In the genomic region with DNA sequence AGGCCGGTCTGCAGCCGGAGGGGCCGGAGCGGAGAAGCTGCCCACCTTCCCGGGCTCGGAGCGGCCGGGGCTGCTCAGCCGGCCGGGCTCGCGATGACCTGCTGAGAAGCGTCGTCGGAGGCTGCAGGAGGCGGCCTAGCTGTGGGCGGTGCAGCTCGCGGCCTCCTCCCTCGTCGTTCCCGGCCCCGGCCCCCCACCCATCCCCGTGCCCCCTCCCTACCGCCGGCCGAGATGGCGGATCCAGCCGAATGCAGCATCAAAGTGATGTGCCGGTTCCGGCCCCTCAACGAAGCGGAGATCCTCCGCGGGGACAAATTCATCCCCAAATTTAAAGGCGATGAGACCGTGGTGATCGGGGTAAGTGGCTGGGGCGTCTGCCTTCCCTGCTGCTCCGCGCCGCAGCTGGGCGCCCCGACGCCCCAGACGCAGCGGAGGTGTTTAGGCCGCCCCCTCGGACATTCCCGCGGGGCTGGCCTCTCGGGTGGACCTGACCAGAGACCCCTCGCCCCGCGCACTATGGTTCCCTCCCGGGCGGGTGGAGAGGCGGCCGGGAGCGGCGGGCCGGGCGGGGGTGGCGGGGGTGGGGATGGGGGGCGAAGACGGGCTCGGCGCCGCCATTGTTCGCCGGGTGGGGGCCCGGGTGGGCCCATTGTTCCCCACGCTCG, we compare ENCODE assay signal across 8 cellular contexts. TPM values are rescaled to one million over a fixed set of nuclear protein-coding genes. Genes with fewer than 3 reads are reported as not detected.
DNase-seq lines count a peak whose midpoint lies in the region; ATAC-seq, FAIRE-seq and TF ChIP-seq lines count a peak whose summit lies in the region.

No MANE protein-coding gene starts in this region.

- H2BK120ac ChIP-seq in IMR-90 (ENCODE audit: low read depth, low read length): no peak overlapping the region

- no peak for TF ChIP-seq EP300 in neural cell (conservative IDR thresholded peaks at IDR 0.05; ENCODE audit: poor library complexity, severe bottlenecking)

- no peaks in the 10 kb centered on the region; the same call in 1 of the 2 replicates for H3K9me3 ChIP-seq in IMR-90 (ENCODE audit: control insufficient read depth, insufficient read depth, low read length)
- H3K9me3 ChIP-seq in mammary epithelial cell (replicated peaks; ENCODE audit: insufficient read depth, low read length): no peaks in the 10 kb centered on the region
- no peaks in the 10 kb centered on the region for H3K9me3 ChIP-seq in neural cell (ENCODE audit: low read length)

- dilution Hi-C loops in IMR-90 (cut with HindIII; ENCODE audit: low sequenced_read_pairs, unreplicated experiment) (no loop called here), mammary epithelial cell (cut with HindIII; ENCODE audit: low sequenced_read_pairs) (no loop called here)

- no peak overlapping the region for H2BK5ac ChIP-seq in IMR-90 (ENCODE audit: low read depth, low read length, poor library complexity, severe bottlenecking)

- POLR2A ChIA-PET in IMR-90 (lab: Charles Lee; ENCODE audit: unreplicated experiment): no interaction called here

- no peak overlapping the region for H4K91ac ChIP-seq in IMR-90 (ENCODE audit: insufficient read depth, low read depth, low read length)

- H3K4me2 ChIP-seq in IMR-90 (ENCODE audit: low read depth, low read length) (no peak overlapping the region; the same call in 1 of the 2 replicates), mammary epithelial cell (ENCODE audit: insufficient read depth, low read depth, low read length) (peak overlapping the region; percentile 54), neural cell (ENCODE audit: low read length) (no peak overlapping the region)

- no peaks in the 10 kb centered on the region for H3K9me2 ChIP-seq in neural cell (ENCODE audit: insufficient read depth, low read length)

- H3K23ac ChIP-seq in IMR-90 (ENCODE audit: low read depth, low read length): no peak overlapping the region

- H3K9me1 ChIP-seq in IMR-90 (ENCODE audit: insufficient read depth, low read length): no peaks in the 10 kb centered on the region

- no peak overlapping the region for H3K56ac ChIP-seq in IMR-90 (ENCODE audit: extremely low read depth, insufficient read depth, low read length)

- no peaks in the 10 kb centered on the region for H3K36me3 ChIP-seq in IMR-90 (ENCODE audit: control insufficient read depth, insufficient read depth, low read length)
- no peaks in the 10 kb centered on the region for H3K36me3 ChIP-seq in mammary epithelial cell (ENCODE audit: insufficient read depth, low read length)
- H3K36me3 ChIP-seq in neural cell (ENCODE audit: insufficient read depth, low read length): no peaks in the 10 kb centered on the region

- in situ Hi-C loops in IMR-90 (cut with MboI; ENCODE audit: low sequenced_read_pairs) (no loop called here), mammary epithelial cell (cut with MboI; ENCODE audit: low sequenced_read_pairs in 2 of 2) (no loop called here)

- H2AFZ ChIP-seq in IMR-90 (replicated peaks; ENCODE audit: low read length, poor library complexity) (peak overlapping the region; percentile 51), mammary epithelial cell (ENCODE audit: low read depth, low read length) (peak overlapping the region; percentile 68), neural cell (ENCODE audit: low read depth, low read length) (no peak overlapping the region)

- no peak overlapping the region for H2BK15ac ChIP-seq in IMR-90 (ENCODE audit: low read depth, low read length)

- no peak overlapping the region for H3K18ac ChIP-seq in IMR-90 (ENCODE audit: low read depth, low read length)

- intact Hi-C loops in IMR-90 (cut with micrococcal nuclease): loop anchor here (5.0 kb wide), 1 partner anchor 228 kb away; no protein-coding TSS in a partner anchor
- intact Hi-C loops in mammary epithelial cell (cut with micrococcal nuclease): no loop called here

- H2AK5ac ChIP-seq in IMR-90 (ENCODE audit: low read depth, low read length): no peak overlapping the region

- peak overlapping the region; percentile 28 for H2AK9ac ChIP-seq in IMR-90 (replicated peaks; ENCODE audit: low read depth, low read length, poor library complexity)

- peaks cover 3% of the 10 kb centered on the region for H3F3A ChIP-seq in neural cell (ENCODE audit: insufficient read depth, low read length, poor library complexity, severe bottlenecking)

- H3K4me1 ChIP-seq in IMR-90 (ENCODE audit: control insufficient read depth, insufficient read depth, low read length) (no peaks in the 10 kb centered on the region), mammary epithelial cell (ENCODE audit: insufficient read depth, low read length) (no peaks in the 10 kb centered on the region)

- no peak overlapping the region for H3K27ac ChIP-seq in IMR-90 (ENCODE audit: insufficient read depth, low read length)
- no peak overlapping the region for H3K27ac ChIP-seq in mammary epithelial cell (ENCODE audit: insufficient read depth, low read depth, low read length)
- H3K27ac ChIP-seq in neural cell (ENCODE audit: low read length): peak overlapping the region; percentile 100

- WGBS in IMR-90 (ENCODE audit: extremely low coverage in 2 of 2, insufficient read length in 1 of 2), 2 experiments: 2% methylated on average over 8 of the region's 74 CpGs; no CpG with 5 or more reads in 1 of the 2 experiments
- WGBS in mammary epithelial cell (ENCODE audit: low coverage, missing lambda C conversion rate): 2% methylated on average over 14 of the region's 74 CpGs

- H3K14ac ChIP-seq in IMR-90 (replicated peaks; ENCODE audit: low read depth, low read length): no peak overlapping the region

- no peak overlapping the region for H4K8ac ChIP-seq in IMR-90 (ENCODE audit: low read depth in 2 of 2, low read length in 2 of 2)

- DNase-seq in NCI-H524 (lab: John Stamatoyannopoulos, UW): peak; percentile 28 to 43
- DNase-seq in NCI-H524 treated with DMSO at 0.1 percent for 48 hours (lab: John Stamatoyannopoulos, UW): no peak
- DNase-seq in IMR-90: no peak
- DNase-seq in mammary epithelial cell: no peak
- no peak for DNase-seq in D721Med (ENCODE audit: insufficient read length, low spot score)
- no peak for DNase-seq in LoVo (ENCODE audit: low spot score)

- H3K4me3 ChIP-seq in IMR-90 (ENCODE audit: insufficient read depth, low read depth, low read length): no peak overlapping the region
- no peak overlapping the region for H3K4me3 ChIP-seq in mammary epithelial cell (replicated peaks in 1 of 3; ENCODE audit: insufficient read depth in 1 of 3, low read depth in 2 of 3, low read length in 3 of 3)
- peak overlapping the region; percentile 94 for H3K4me3 ChIP-seq in neural cell (ENCODE audit: low read length)

- H3K9ac ChIP-seq in IMR-90 (ENCODE audit: low read depth, low read length) (no peak overlapping the region), mammary epithelial cell (ENCODE audit: insufficient read depth, low read length) (no peak overlapping the region), neural cell (ENCODE audit: low read length) (peak overlapping the region; percentile 100)

- H3K79me1 ChIP-seq in IMR-90 (ENCODE audit: low read depth in 1 of 2, low read length in 2 of 2): no peaks in the 10 kb centered on the region

- FAIRE-seq in D721Med (lab: Jason Lieb, UNC): no peak

- TF ChIP-seq CTCF in IMR-90 (conservative IDR thresholded peaks at IDR 0.05; ENCODE audit: low read depth, low read length) (no peak), mammary epithelial cell (conservative IDR thresholded peaks at IDR 0.05 in 1 of 2, IDR thresholded peaks at IDR 0.05 in 1 of 2; ENCODE audit: extremely low read depth in 1 of 2, insufficient read depth in 1 of 2, low read depth in 1 of 2, low read length in 2 of 2) (no peak), neural cell (IDR thresholded peaks at IDR 0.05; ENCODE audit: poor library complexity, severe bottlenecking) (no peak), D721Med (IDR thresholded peaks at IDR 0.05; ENCODE audit: insufficient read depth, missing control alignments) (no peak)

- no peak overlapping the region for H2BK20ac ChIP-seq in IMR-90 (ENCODE audit: low read depth, low read length)

- no peaks in the 10 kb centered on the region for H4K20me1 ChIP-seq in IMR-90 (ENCODE audit: insufficient read depth, low read length)
- no peaks in the 10 kb centered on the region for H4K20me1 ChIP-seq in mammary epithelial cell (ENCODE audit: insufficient read depth, low read length)
- peaks cover 22% of the 10 kb centered on the region for H4K20me1 ChIP-seq in neural cell (ENCODE audit: insufficient read depth)

- CTCF ChIA-PET in IMR-90 (lab: Yijun Ruan, JAX) (no interaction called here), mammary epithelial cell (lab: Charles Lee; ENCODE audit: low non-redundant PET) (no interaction called here)

- no peaks in the 10 kb centered on the region for H3K79me2 ChIP-seq in mammary epithelial cell (ENCODE audit: insufficient read depth, low read length)
- H3K79me2 ChIP-seq in neural cell (replicated peaks; ENCODE audit: insufficient read depth, low read length): peaks cover 15% of the 10 kb centered on the region

- TF ChIP-seq RAD21 in IMR-90 (IDR thresholded peaks at IDR 0.05; ENCODE audit: low read length) (no peak), neural cell (conservative IDR thresholded peaks at IDR 0.05) (no peak)

- ATAC-seq in GM21619 (IDR thresholded peaks at IDR 0.05; ENCODE audit: unreplicated experiment): peak; percentile 28
- peak; percentile 53 for ATAC-seq in IMR-90 (ENCODE audit: low read depth)

- H3K4ac ChIP-seq in IMR-90 (ENCODE audit: low read depth, low read length): no peak overlapping the region

- H3K27me3 ChIP-seq in IMR-90 (ENCODE audit: control insufficient read depth, insufficient read depth, low read length) (peaks cover 26% of the 10 kb centered on the region), mammary epithelial cell (ENCODE audit: insufficient read depth, low read length) (peaks cover 24% of the 10 kb centered on the region), neural cell (ENCODE audit: insufficient read depth, low read depth, low read length) (no peaks in the 10 kb centered on the region)

- H4K5ac ChIP-seq in IMR-90 (ENCODE audit: low read depth, low read length): no peak overlapping the region

- no peak for TF ChIP-seq POLR2A in IMR-90 (IDR thresholded peaks at IDR 0.05; ENCODE audit: low read depth, low read length)

- BruUV-seq in IMR-90 (replicated peaks; lab: Mats Ljungman, UMichigan) (no TSS peak), mammary epithelial cell (replicated peaks; lab: Mats Ljungman, UMichigan) (no TSS peak)

TF ChIP-seq in IMR-90, 13 proteins besides CTCF, POLR2A, EP300 and RAD21 (continues in another document):
- no peak for TF ChIP-seq NFE2L2 (IDR thresholded peaks at IDR 0.05; ENCODE audit: low read depth, low read length)
- no peak for TF ChIP-seq MAFK (IDR thresholded peaks at IDR 0.05; ENCODE audit: low read depth, low read length)

TF ChIP-seq in neural cell, 6 proteins besides CTCF, POLR2A, EP300 and RAD21 (continues in another document):
- no peak for TF ChIP-seq SMC3 (conservative IDR thresholded peaks at IDR 0.05; ENCODE audit: poor library complexity)

RNA-seq across cellular contexts. Expression of a gene that starts 0.5 kb away (rescaled TPM):
- 0.18 and 0.28 TPM in 2 replicates for total RNA-seq in IMR-90 (2012; rRNA removed)
- 0.10 and 0.13 TPM in 2 replicates for polyA plus RNA-seq in IMR-90 (2012; rRNA removed)
- polyA plus RNA-seq in IMR-90 (2012; cell fraction: cytosol; rRNA removed): 0.02 and 0.03 TPM in 2 replicates
- polyA plus RNA-seq in IMR-90 (2012; cell fraction: nucleus; rRNA removed; ENCODE audit: low replicate concordance): 0.04 and 0.11 TPM in 2 replicates
- under 1 TPM in 1 of 2 donors, not detected in 1; under 0.01 TPM for total RNA-seq in mammary epithelial cell
- polyA plus RNA-seq in mammary epithelial cell: 0.06 TPM
- polyA minus RNA-seq in mammary epithelial cell: 0.31 TPM
- polyA plus RNA-seq in neural cell: 515 and 527 TPM in 2 replicates
- 859 and 938 TPM in 2 replicates for polyA minus RNA-seq in neural cell

Comparison
In these comparisons a context has a peak if more than half of its experiments do, and no peak if none do; other contexts are left out.
1. DNase-seq: peak in NCI-H524 (2 of 2); none in NCI-H524 treated with DMSO at 0.1 percent for 48 hours (single experiment), IMR-90 (single experiment), mammary epithelial cell (single experiment), D721Med (single experiment) and LoVo (single experiment).
2. RNA of a gene that starts 0.5 kb away (polyA plus RNA-seq): 515 to 527 TPM in neural cell; 0.02 to 0.13 TPM in IMR-90 and 0.06 TPM in mammary epithelial cell (single experiment); every median in the first group is over 100 times any median in the second.